In the genomic region with DNA sequence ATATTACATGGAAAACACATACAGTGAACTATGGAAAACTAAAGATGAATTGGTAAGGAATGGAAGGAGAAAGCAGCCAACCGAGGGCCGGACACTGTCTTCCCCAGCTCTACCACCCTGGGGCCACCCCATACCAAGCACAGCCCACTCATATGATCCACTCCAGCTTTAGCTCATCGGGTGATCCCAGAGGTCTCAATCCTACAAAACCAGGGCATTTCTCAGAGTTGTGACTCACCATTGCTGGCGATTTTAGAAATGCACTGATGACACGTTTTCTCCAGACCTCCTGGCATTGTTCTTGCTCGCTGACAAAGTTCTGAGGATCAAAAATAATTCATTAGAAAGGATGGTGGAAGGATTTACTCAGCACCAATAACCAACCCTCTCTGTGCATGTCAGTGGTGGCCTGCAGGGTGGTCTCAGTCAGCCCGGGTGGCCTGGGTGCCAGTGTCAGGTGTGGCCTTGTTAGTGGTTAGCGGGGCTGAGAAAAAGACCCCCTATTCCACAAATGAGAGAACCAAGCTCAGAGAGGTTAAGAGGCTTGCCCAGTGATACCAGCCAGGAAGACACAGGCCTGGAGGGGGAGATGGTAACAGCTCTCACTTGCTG, we compare ENCODE assay signal across 18 cellular contexts. TPM values are rescaled to one million over a fixed set of nuclear protein-coding genes. Genes with fewer than 3 reads are reported as not detected.
A peak's percentile ranks its signal among the peaks of the same experiment; 100 is the strongest.
DNase-seq lines count a peak whose midpoint lies in the region; ATAC-seq, FAIRE-seq and TF ChIP-seq lines count a peak whose summit lies in the region.
"Had no signal": no experiment of that assay in that cellular context is flagged by ENCODE, and none has a peak within 500 bp of the region (broad histone marks: within the 10 kb centered on the region; RNA-seq: fewer than 3 reads in every experiment).

No MANE protein-coding gene starts in this region.

- FAIRE-seq in bronchial epithelial cell (lab: Jason Lieb, UNC): peak; percentile 77

- H3K27me3 ChIP-seq in bronchial epithelial cell (ENCODE audit: control insufficient read depth, insufficient read depth, low read length) (peaks cover 4% of the 10 kb centered on the region), lung (ENCODE audit: control insufficient read depth, insufficient read depth) (no peaks in the 10 kb centered on the region)
- H3K27me3 ChIP-seq in CD4-positive, alpha-beta T cell (ENCODE audit: control insufficient read depth, insufficient read depth, low read length): no peaks in the 10 kb centered on the region

- TF ChIP-seq CTCF in bronchial epithelial cell (IDR thresholded peaks at IDR 0.05; ENCODE audit: insufficient read depth, low read length, severe bottlenecking): no peak
- no peak for TF ChIP-seq CTCF in lung (IDR thresholded peaks at IDR 0.05; ENCODE audit: control extremely low read depth, extremely low read depth)
- TF ChIP-seq CTCF in CD4-positive, alpha-beta T cell (IDR thresholded peaks at IDR 0.05): no peak

- no peaks in the 10 kb centered on the region for H3K4me1 Mint-ChIP-seq in stimulated activated naive B cell treated with anti-CD40 and anti-IgM and Interleukin-4, amounts not matched to agents 10 μg/mL and 1 μg/mL and 100 μg/mL, for 72 hours
- H3K4me1 Mint-ChIP-seq in CD4-positive, alpha-beta T cell (ENCODE audit: low read depth): no peaks in the 10 kb centered on the region

- H3K27ac Mint-ChIP-seq in stimulated activated naive B cell treated with anti-CD40 and anti-IgM and Interleukin-4, amounts not matched to agents 10 μg/mL and 1 μg/mL and 100 μg/mL, for 72 hours: no peak overlapping the region
- no peak overlapping the region for H3K27ac Mint-ChIP-seq in CD4-positive, alpha-beta T cell

- H3K9me3 ChIP-seq in lung (ENCODE audit: control insufficient read depth in 2 of 2, insufficient read depth in 1 of 2, low read length in 1 of 2): no peaks in the 10 kb centered on the region
- no peaks in the 10 kb centered on the region for H3K9me3 ChIP-seq in CD4-positive, alpha-beta T cell (ENCODE audit: control insufficient read depth, low read length)
- H3K9me3 ChIP-seq: esophagus muscularis mucosa, thoracic aorta had no signal

- no peak overlapping the region for H3K27ac ChIP-seq in lung (ENCODE audit: low read depth in 1 of 2, low read length in 1 of 2)
- H3K27ac ChIP-seq in CD4-positive, alpha-beta T cell (ENCODE audit: low read depth, low read length): no peak overlapping the region
- H3K27ac ChIP-seq: esophagus muscularis mucosa, thoracic aorta had no signal

- no peaks in the 10 kb centered on the region for H3K4me1 ChIP-seq in lung (ENCODE audit: control insufficient read depth in 2 of 2, insufficient read depth in 2 of 2, low read length in 2 of 2)
- H3K4me1 ChIP-seq: esophagus muscularis mucosa had no signal

- no peaks in the 10 kb centered on the region for H3K27me3 Mint-ChIP-seq in stimulated activated naive B cell treated with anti-CD40 and anti-IgM and Interleukin-4, amounts not matched to agents 10 μg/mL and 1 μg/mL and 100 μg/mL, for 72 hours
- H3K27me3 Mint-ChIP-seq in CD4-positive, alpha-beta T cell: no peaks in the 10 kb centered on the region

- intact Hi-C loops in CD4-positive, alpha-beta T cell (cut with DNase I, micrococcal nuclease): no loop called here

- WGBS in lung, 2 donors: 92 to 99% methylated on average over 8 of the region's 8 CpGs

- no peak for ATAC-seq in lung (ENCODE audit: insufficient read depth, low FRiP score)
- no peak for ATAC-seq in stimulated activated naive B cell treated with anti-CD40 and anti-IgM and Interleukin-4, amounts not matched to agents 10 μg/mL and 1 μg/mL and 100 μg/mL, for 72 hours (replicated peaks)
- ATAC-seq in CD4-positive, alpha-beta T cell (ENCODE audit: poor library complexity): no peak

- H3K4me3 ChIP-seq in bronchial epithelial cell (ENCODE audit: low read depth, low read length) (no peak overlapping the region), lung (no peak overlapping the region)
- H3K4me3 ChIP-seq: esophagus muscularis mucosa, thoracic aorta had no signal

- POLR2A ChIA-PET in CD4-positive, alpha-beta T cell (lab: Charles Lee): interaction anchor here (0.9 to 2.5 kb wide), 2 partner anchors 24 to 35 kb away, joined by 3 to 6 read pairs; no protein-coding TSS in a partner anchor

- H3K4me3 Mint-ChIP-seq in stimulated activated naive B cell treated with anti-CD40 and anti-IgM and Interleukin-4, amounts not matched to agents 10 μg/mL and 1 μg/mL and 100 μg/mL, for 72 hours: no peak overlapping the region
- H3K4me3 Mint-ChIP-seq in CD4-positive, alpha-beta T cell: no peak overlapping the region

- no peaks in the 10 kb centered on the region for H3K36me3 ChIP-seq in bronchial epithelial cell (ENCODE audit: control insufficient read depth, insufficient read depth, low read length)
- no peaks in the 10 kb centered on the region for H3K36me3 ChIP-seq in lung (ENCODE audit: control insufficient read depth in 2 of 2, insufficient read depth in 2 of 2, low read length in 2 of 2)
- H3K36me3 ChIP-seq: esophagus muscularis mucosa, thoracic aorta had no signal

- H3K36me3 Mint-ChIP-seq in stimulated activated naive B cell treated with anti-CD40 and anti-IgM and Interleukin-4, amounts not matched to agents 10 μg/mL and 1 μg/mL and 100 μg/mL, for 72 hours: no peaks in the 10 kb centered on the region
- H3K36me3 Mint-ChIP-seq in CD4-positive, alpha-beta T cell (ENCODE audit: low read depth): no peaks in the 10 kb centered on the region

- DNase-seq in AG08395 (ENCODE audit: low spot score) (peak; percentile 87), HS-5 (ENCODE audit: low read depth) (peak; percentile 28), bronchial epithelial cell (ENCODE audit: low read depth) (no peak), lung (ENCODE audit: low spot score) (peak; percentile 13), occipital lobe (lab: John Stamatoyannopoulos, UW) (no peak), NCI-H1105 treated with DMSO at 0.1 percent for 48 hours (lab: John Stamatoyannopoulos, UW) (no peak)
- no peak for DNase-seq in stimulated activated naive B cell treated with anti-CD40 and anti-IgM and Interleukin-4, amounts not matched to agents 10 μg/mL and 1 μg/mL and 100 μg/mL, for 72 hours
- no peak for DNase-seq in CD4-positive, alpha-beta T cell
- DNase-seq: activated CD4-positive, alpha-beta T cell treated with anti-CD3 and anti-CD28 coated beads, Interleukin-2, amount 50 U/mL, for 4 hours; activated naive CD4-positive, alpha-beta T cell; DMS 273 treated with DMSO at 0.1 percent for 48 hours; NCI-H2171 treated with DMSO at 0.1 percent for 48 hours; SHP77; T1000 had no signal

- no peaks in the 10 kb centered on the region for H3K9me3 Mint-ChIP-seq in stimulated activated naive B cell treated with anti-CD40 and anti-IgM and Interleukin-4, amounts not matched to agents 10 μg/mL and 1 μg/mL and 100 μg/mL, for 72 hours
- H3K9me3 Mint-ChIP-seq in CD4-positive, alpha-beta T cell: no peaks in the 10 kb centered on the region

- CTCF ChIA-PET in CD4-positive, alpha-beta T cell (lab: Charles Lee): interaction anchor here (0.7 kb wide), 1 partner anchor 23 kb away, joined by 3 read pairs; no protein-coding TSS in a partner anchor

RNA-seq across cellular contexts. Expression of a gene that starts 6.6 kb away (rescaled TPM):
- total RNA-seq in bronchial epithelial cell: not detected in 2 replicates
- total RNA-seq in lung: under 1 TPM; 0.09 to 0.55 TPM
- under 1 TPM; 0.08 to 0.09 TPM for polyA plus RNA-seq in lung
- total RNA-seq in occipital lobe: 0.16 TPM
- 1 to 10 TPM; 2.7 to 2.8 TPM for total RNA-seq in CD4-positive, alpha-beta T cell
- total RNA-seq: esophagus muscularis mucosa, thoracic aorta had no signal

RNA-seq across cellular contexts. Expression of a gene that starts 23.4 kb away (rescaled TPM):
- total RNA-seq in bronchial epithelial cell (not detected in 2 replicates), lung (not detected), occipital lobe (not detected)
- not detected for polyA plus RNA-seq in lung
- not detected for total RNA-seq in CD4-positive, alpha-beta T cell
- total RNA-seq: esophagus muscularis mucosa, mesenteric fat pad, omental fat pad, thoracic aorta had no signal

RNA-seq across cellular contexts. Expression of a gene that starts 34.4 kb away (rescaled TPM):
- 2.4 and 6.0 TPM in 2 replicates for total RNA-seq in bronchial epithelial cell
- 10 to 100 TPM in 1 of 2 donors, 1 to 10 TPM in 1; 8.5 to 14.1 TPM for total RNA-seq in lung
- polyA plus RNA-seq in lung: 10 to 100 TPM in 1 of 2 donors, 1 to 10 TPM in 1; 9.8 to 17.9 TPM
- 5.6 TPM for total RNA-seq in occipital lobe
- 10 to 100 TPM in 1 of 2 experiments, 1 to 10 TPM in 1; 10.0 to 14.8 TPM for total RNA-seq in CD4-positive, alpha-beta T cell

Comparison
In these comparisons a context has a peak if more than half of its experiments do, and no peak if none do; other contexts are left out.
1. DNase-seq: peak in AG08395 (single experiment), HS-5 (single experiment) and lung (single experiment); none in bronchial epithelial cell (single experiment), occipital lobe (single experiment), stimulated activated naive B cell treated with anti-CD40 and anti-IgM and Interleukin-4, amounts not matched to agents 10 μg/mL and 1 μg/mL and 100 μg/mL, for 72 hours (single experiment), CD4-positive, alpha-beta T cell (0 of 10) and NCI-H1105 treated with DMSO at 0.1 percent for 48 hours (single experiment).